In the genomic region with DNA sequence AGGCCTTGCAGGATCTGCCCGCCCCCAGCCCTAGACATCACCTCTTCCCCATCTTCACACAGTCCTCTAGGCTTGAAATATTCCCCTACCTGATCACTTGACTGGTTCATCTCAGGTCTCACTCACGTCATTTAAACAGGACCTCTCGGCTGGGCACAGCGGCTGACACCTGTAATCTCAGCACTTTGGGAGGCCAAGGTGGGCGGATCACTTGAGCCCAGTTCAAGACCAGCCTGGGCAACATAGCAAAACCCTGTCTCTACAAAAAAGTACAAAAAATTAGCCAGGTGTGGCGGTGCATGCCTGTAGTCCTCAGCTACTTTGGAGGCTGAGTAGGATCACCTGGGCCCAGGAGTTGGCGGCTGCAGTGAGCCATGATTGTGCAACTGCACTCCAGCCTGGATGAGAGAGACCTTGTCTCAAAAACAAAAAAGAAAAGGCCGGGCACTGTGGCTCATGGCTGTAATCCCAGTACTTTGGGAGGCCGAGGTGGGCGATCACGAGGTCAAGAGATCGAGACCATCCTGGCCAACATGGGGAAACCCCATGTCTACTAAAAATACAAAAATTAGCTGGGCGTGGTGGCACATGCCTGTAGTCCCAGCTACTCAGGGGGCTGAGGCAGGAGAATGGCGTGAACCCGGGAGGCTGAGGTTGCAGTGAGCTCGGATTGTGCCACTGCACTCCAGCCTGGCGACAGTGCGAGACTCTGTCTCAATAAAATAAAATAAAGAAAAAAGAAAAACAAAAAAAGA, we compare ENCODE assay signal across 6 cellular contexts. TPM values are rescaled to one million over a fixed set of nuclear protein-coding genes. Genes with fewer than 3 reads are reported as not detected.
A peak's percentile ranks its signal among the peaks of the same experiment; 100 is the strongest.
DNase-seq lines count a peak whose midpoint lies in the region; ATAC-seq and TF ChIP-seq lines count a peak whose summit lies in the region.
"Not testable (repeated sequence)": the region's sequence is repeated elsewhere in the genome, so short reads cannot be mapped to it uniquely, and the experiment has no call there.

No MANE protein-coding gene starts in this region.

- not testable (repeated sequence) for H3K27me3 Mint-ChIP-seq in T-helper 17 cell; activated naive CD4-positive, alpha-beta T cell treated with anti-CD3 and anti-CD28 coated beads, Interleukin-2, amount 50 U/mL, for 24 hours; natural killer cell treated with Interleukin-12 subunit alpha and Interleukin-12 subunit beta and Interleukin-15 and Interleukin-18, amount 100 ng/mL, for 72 hours

- H3K9me3 ChIP-seq in T-helper 17 cell (ENCODE audit: control insufficient read depth, low read length, poor library complexity, severe bottlenecking); stomach smooth muscle (ENCODE audit: control insufficient read depth in 2 of 2, low read length in 2 of 2): not testable (repeated sequence)

- not testable (repeated sequence) for H3K9ac ChIP-seq in stomach smooth muscle (ENCODE audit: low read length in 2 of 2)

- not testable (repeated sequence) for H3K9me3 Mint-ChIP-seq in activated naive CD4-positive, alpha-beta T cell treated with anti-CD3 and anti-CD28 coated beads, Interleukin-2, amount 50 U/mL, for 24 hours; natural killer cell treated with Interleukin-12 subunit alpha and Interleukin-12 subunit beta and Interleukin-15 and Interleukin-18, amount 100 ng/mL, for 72 hours

- TF ChIP-seq POLR2A in GM19099 (IDR thresholded peaks at IDR 0.05; ENCODE audit: extremely low read depth, insufficient read length, low read depth), result peak; percentile 20

- H3K4me3 Mint-ChIP-seq in T-helper 17 cell, result peak overlapping the region; percentile 28
- peak overlapping the region; percentile 100 for H3K4me3 Mint-ChIP-seq in activated naive CD4-positive, alpha-beta T cell treated with anti-CD3 and anti-CD28 coated beads, Interleukin-2, amount 50 U/mL, for 24 hours
- H3K4me3 Mint-ChIP-seq in natural killer cell treated with Interleukin-12 subunit alpha and Interleukin-12 subunit beta and Interleukin-15 and Interleukin-18, amount 100 ng/mL, for 72 hours, result peak overlapping the region; percentile 100

- peaks cover 10% of the 10 kb centered on the region for H3K36me3 Mint-ChIP-seq in T-helper 17 cell (ENCODE audit: low read depth)
- H3K36me3 Mint-ChIP-seq in activated naive CD4-positive, alpha-beta T cell treated with anti-CD3 and anti-CD28 coated beads, Interleukin-2, amount 50 U/mL, for 24 hours, result peaks cover 27% of the 10 kb centered on the region
- peaks cover 17% of the 10 kb centered on the region for H3K36me3 Mint-ChIP-seq in natural killer cell treated with Interleukin-12 subunit alpha and Interleukin-12 subunit beta and Interleukin-15 and Interleukin-18, amount 100 ng/mL, for 72 hours

- peaks cover 18 to 27% of the 10 kb centered on the region in 2 donors for H3K36me3 ChIP-seq in stomach smooth muscle (ENCODE audit: control insufficient read depth in 2 of 2, insufficient read depth in 2 of 2, low read length in 2 of 2)

- H3K27ac ChIP-seq in epithelial cell of prostate, result peak overlapping the region; percentile 93
- H3K27ac ChIP-seq in stomach smooth muscle (ENCODE audit: low read length), result peak overlapping the region; percentile 24

- peaks cover 28% of the 10 kb centered on the region for H3K4me1 Mint-ChIP-seq in T-helper 17 cell
- peaks cover 58% of the 10 kb centered on the region for H3K4me1 Mint-ChIP-seq in activated naive CD4-positive, alpha-beta T cell treated with anti-CD3 and anti-CD28 coated beads, Interleukin-2, amount 50 U/mL, for 24 hours
- peaks cover 29 to 39% of the 10 kb centered on the region in 2 donors for H3K4me1 Mint-ChIP-seq in natural killer cell treated with Interleukin-12 subunit alpha and Interleukin-12 subunit beta and Interleukin-15 and Interleukin-18, amount 100 ng/mL, for 72 hours (ENCODE audit: low read depth in 2 of 2)

- peaks cover 44% of the 10 kb centered on the region for H3K4me1 ChIP-seq in stomach smooth muscle (ENCODE audit: control insufficient read depth, insufficient read depth, low read length)

- DNase-seq in T-helper 17 cell; epithelial cell of prostate (ENCODE audit: low read depth, low spot score); natural killer cell treated with Interleukin-12 subunit alpha and Interleukin-12 subunit beta and Interleukin-15 and Interleukin-18, amount 100 ng/mL, for 72 hours (ENCODE audit: low spot score): not testable (repeated sequence)

- H3K27me3 ChIP-seq in stomach smooth muscle (ENCODE audit: control insufficient read depth in 1 of 2, insufficient read depth in 2 of 2, low read length in 2 of 2), result not testable (repeated sequence)

- peak overlapping the region; percentile 99 for H3K27ac Mint-ChIP-seq in T-helper 17 cell
- H3K27ac Mint-ChIP-seq in activated naive CD4-positive, alpha-beta T cell treated with anti-CD3 and anti-CD28 coated beads, Interleukin-2, amount 50 U/mL, for 24 hours, result peak overlapping the region; percentile 89
- peak overlapping the region; percentile 95 to 100 for H3K27ac Mint-ChIP-seq in natural killer cell treated with Interleukin-12 subunit alpha and Interleukin-12 subunit beta and Interleukin-15 and Interleukin-18, amount 100 ng/mL, for 72 hours

- ATAC-seq in T-helper 17 cell; natural killer cell treated with Interleukin-12 subunit alpha and Interleukin-12 subunit beta and Interleukin-15 and Interleukin-18, amount 100 ng/mL, for 72 hours: not testable (repeated sequence)

- not testable (repeated sequence) for H3K4me3 ChIP-seq in stomach smooth muscle (ENCODE audit: low read length in 2 of 2)

RNA-seq across cellular contexts. Expression of gene ZNHIT2, which starts 1.6 kb away (rescaled TPM):
- 1 to 10 TPM; 7.5 to 8.7 TPM for total RNA-seq in T-helper 17 cell
- 10 to 100 TPM in 1 of 2 donors, 1 to 10 TPM in 1; 9.8 to 23.7 TPM for total RNA-seq in natural killer cell treated with Interleukin-12 subunit alpha and Interleukin-12 subunit beta and Interleukin-15 and Interleukin-18, amount 100 ng/mL, for 72 hours

RNA-seq across cellular contexts. Expression of gene FAU, which starts 2.8 kb away (rescaled TPM):
- 1,000 to 10,000 TPM; 1,401 to 1,408 TPM for total RNA-seq in T-helper 17 cell
- 100 to 1,000 TPM; 681 to 986 TPM for total RNA-seq in natural killer cell treated with Interleukin-12 subunit alpha and Interleukin-12 subunit beta and Interleukin-15 and Interleukin-18, amount 100 ng/mL, for 72 hours

RNA-seq across cellular contexts. Expression of gene MRPL49, which starts 3.0 kb away (rescaled TPM):
- total RNA-seq in T-helper 17 cell, result 10 to 100 TPM; 42.8 to 44.8 TPM
- 10 to 100 TPM; 77.8 to 80.4 TPM for total RNA-seq in natural killer cell treated with Interleukin-12 subunit alpha and Interleukin-12 subunit beta and Interleukin-15 and Interleukin-18, amount 100 ng/mL, for 72 hours

RNA-seq across cellular contexts. Expression of gene TM7SF2, which starts 7.4 kb away (rescaled TPM):
- 10 to 100 TPM; 15.2 to 18.5 TPM for total RNA-seq in T-helper 17 cell
- 10 to 100 TPM; 18.6 to 30.7 TPM for total RNA-seq in natural killer cell treated with Interleukin-12 subunit alpha and Interleukin-12 subunit beta and Interleukin-15 and Interleukin-18, amount 100 ng/mL, for 72 hours

RNA-seq across cellular contexts. Expression of gene SYVN1, which starts 15.2 kb away (rescaled TPM):
- total RNA-seq in T-helper 17 cell, result 10 to 100 TPM; 80.6 to 81.1 TPM
- 10 to 100 TPM; 78.8 to 80.1 TPM for total RNA-seq in natural killer cell treated with Interleukin-12 subunit alpha and Interleukin-12 subunit beta and Interleukin-15 and Interleukin-18, amount 100 ng/mL, for 72 hours

Comparison
In these comparisons a context has a peak if more than half of its experiments do, and no peak if none do; other contexts are left out.
1. H3K4me3 Mint-ChIP-seq: peak in every context shown above with its lines; median percentile 100 in activated naive CD4-positive, alpha-beta T cell treated with anti-CD3 and anti-CD28 coated beads, Interleukin-2, amount 50 U/mL, for 24 hours; 100 in natural killer cell treated with Interleukin-12 subunit alpha and Interleukin-12 subunit beta and Interleukin-15 and Interleukin-18, amount 100 ng/mL, for 72 hours; 28 in T-helper 17 cell.